Comparison of ENCODE assay signal across 9 cellular contexts in the genomic region with DNA sequence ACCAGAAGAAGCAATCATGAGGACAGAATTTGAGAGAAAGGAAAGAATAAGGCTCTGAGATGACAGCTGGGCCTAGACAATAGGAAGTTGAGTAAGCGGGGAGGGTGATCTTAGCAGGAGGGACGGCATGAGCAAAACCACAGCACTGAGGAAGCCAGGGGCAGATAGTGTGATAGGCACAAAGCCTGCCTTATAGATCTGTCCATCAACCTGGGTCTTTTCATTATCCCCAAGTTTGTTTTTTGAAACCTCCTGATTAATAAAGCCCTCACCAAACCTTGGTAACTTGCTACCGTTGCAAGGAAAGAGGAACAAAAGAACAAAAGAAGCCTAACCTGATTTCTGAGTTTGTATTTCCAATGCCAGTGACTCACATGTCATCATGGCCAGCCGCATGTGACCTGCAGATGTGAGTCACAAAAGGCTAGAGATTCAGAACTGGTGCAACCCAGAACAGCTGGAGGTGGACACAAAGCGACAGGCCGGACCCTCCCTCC. TPM values are rescaled to one million over a fixed set of nuclear protein-coding genes. Genes with fewer than 3 reads are reported as not detected.
A peak's percentile ranks its signal among the peaks of the same experiment; 100 is the strongest.
DNase-seq lines count a peak whose midpoint lies in the region; ATAC-seq and TF ChIP-seq lines count a peak whose summit lies in the region.
"Had no signal": no experiment of that assay in that cellular context is flagged by ENCODE, and none has a peak within 500 bp of the region (broad histone marks: within the 10 kb centered on the region; RNA-seq: fewer than 3 reads in every experiment).

No MANE protein-coding gene starts in this region.

- no peak for ATAC-seq in stimulated activated naive CD8-positive, alpha-beta T cell treated with anti-CD3 and anti-CD28 coated beads, Interleukin-15, Interleukin-2, amounts not matched to agents 100 U/mL and 50 U/mL, for 24 hours
- ATAC-seq in HG02763 (IDR thresholded peaks at IDR 0.05; ENCODE audit: unreplicated experiment), result no peak
- no peak for ATAC-seq in GM18520 (IDR thresholded peaks at IDR 0.05; ENCODE audit: unreplicated experiment)

- BruUV-seq in mammary epithelial cell (replicated peaks; lab: Mats Ljungman, UMichigan), result no TSS peak

- no peak for TF ChIP-seq CTCF in mammary epithelial cell (conservative IDR thresholded peaks at IDR 0.05 in 1 of 2, IDR thresholded peaks at IDR 0.05 in 1 of 2; ENCODE audit: extremely low read depth in 1 of 2, insufficient read depth in 1 of 2, low read depth in 1 of 2, low read length in 2 of 2)

- no peaks in the 10 kb centered on the region for H3K36me3 ChIP-seq in BLaER1 treated with 17β-estradiol and CSF1 and Interleukin-3, amounts not matched to agents 10 nM and 100 nM
- no peaks in the 10 kb centered on the region for H3K36me3 ChIP-seq in mammary epithelial cell (ENCODE audit: insufficient read depth, low read length)

- peak overlapping the region in 9 of 11 experiments; percentile 0 to 64 (median 29); a peak in 12 of 22 replicates for H3K9ac ChIP-seq in BLaER1 treated with 17β-estradiol and CSF1 and Interleukin-3, amounts not matched to agents 10 nM and 100 nM
- no peak overlapping the region for H3K9ac ChIP-seq in mammary epithelial cell (ENCODE audit: insufficient read depth, low read length)

- CTCF ChIA-PET in mammary epithelial cell (lab: Charles Lee; ENCODE audit: low non-redundant PET), result no interaction called here

- H4K20me1 ChIP-seq in BLaER1 treated with 17β-estradiol and CSF1 and Interleukin-3, amounts not matched to agents 10 nM and 100 nM, result no peaks in the 10 kb centered on the region
- H4K20me1 ChIP-seq in mammary epithelial cell (ENCODE audit: insufficient read depth, low read length), result no peaks in the 10 kb centered on the region

- 45% methylated on average over 5 of the region's 6 CpGs for WGBS in mammary epithelial cell (ENCODE audit: low coverage, missing lambda C conversion rate)

- H3K79me2 ChIP-seq in mammary epithelial cell (ENCODE audit: insufficient read depth, low read length), result no peaks in the 10 kb centered on the region

- H3K27ac ChIP-seq in BLaER1 treated with 17β-estradiol and CSF1 and Interleukin-3, amounts not matched to agents 10 nM and 100 nM, result peak overlapping the region; percentile 18 to 83 (median 72); a peak in 21 of 22 replicates
- no peak overlapping the region for H3K27ac ChIP-seq in mammary epithelial cell (ENCODE audit: insufficient read depth, low read depth, low read length)

- H3K4me3 ChIP-seq in BLaER1 treated with 17β-estradiol and CSF1 and Interleukin-3, amounts not matched to agents 10 nM and 100 nM, result no peak overlapping the region
- H3K4me3 ChIP-seq in mammary epithelial cell (replicated peaks in 1 of 3; ENCODE audit: insufficient read depth in 1 of 3, low read depth in 2 of 3, low read length in 3 of 3), result no peak overlapping the region

- no peaks in the 10 kb centered on the region for H3K27me3 ChIP-seq in BLaER1 treated with 17β-estradiol and CSF1 and Interleukin-3, amounts not matched to agents 10 nM and 100 nM
- H3K27me3 ChIP-seq in mammary epithelial cell (ENCODE audit: insufficient read depth, low read length), result no peaks in the 10 kb centered on the region

- peak overlapping the region; percentile 34 to 64 (median 50) for H3K4me2 ChIP-seq in BLaER1 treated with 17β-estradiol and CSF1 and Interleukin-3, amounts not matched to agents 10 nM and 100 nM
- peak overlapping the region; percentile 34 for H3K4me2 ChIP-seq in mammary epithelial cell (ENCODE audit: insufficient read depth, low read depth, low read length)

- H2AFZ ChIP-seq in mammary epithelial cell (ENCODE audit: low read depth, low read length), result peak overlapping the region; percentile 66

- intact Hi-C loops in mammary epithelial cell (cut with micrococcal nuclease), result no loop called here

- DNase-seq in M059J (ENCODE audit: low read depth) (peak; percentile 86), mammary epithelial cell (peak; percentile 81), mucosa of gallbladder (ENCODE audit: low spot score) (peak; percentile 70)
- DNase-seq in stimulated activated naive CD8-positive, alpha-beta T cell treated with anti-CD3 and anti-CD28 coated beads, Interleukin-15, Interleukin-2, amounts not matched to agents 100 U/mL and 50 U/mL, for 24 hours, result no peak
- no peak for DNase-seq in activated T-cell treated with anti-CD3 and anti-CD28 coated beads, Interleukin-2, amount 50 U/mL, for 1 hour
- DNase-seq: activated CD4-positive, CD25-positive, alpha-beta regulatory T cell had no signal

- H3K4me1 ChIP-seq in BLaER1 treated with 17β-estradiol and CSF1 and Interleukin-3, amounts not matched to agents 10 nM and 100 nM, result peaks cover 17 to 42% (median 22%) of the 10 kb centered on the region in 10 experiments
- peaks cover 9% of the 10 kb centered on the region for H3K4me1 ChIP-seq in mammary epithelial cell (ENCODE audit: insufficient read depth, low read length)

- dilution Hi-C loops in mammary epithelial cell (cut with HindIII; ENCODE audit: low sequenced_read_pairs), result no loop called here

- in situ Hi-C loops in mammary epithelial cell (cut with MboI; ENCODE audit: low sequenced_read_pairs in 2 of 2), result no loop called here

- H3K9me3 ChIP-seq in BLaER1 treated with 17β-estradiol and CSF1 and Interleukin-3, amounts not matched to agents 10 nM and 100 nM (replicated peaks in 1 of 11), result 0 out of 22 replicates have a peak, but pooled peaks cover 0 to 5% (median 0%) of the 10 kb centered on the region in 11 experiments
- H3K9me3 ChIP-seq in mammary epithelial cell (replicated peaks; ENCODE audit: insufficient read depth, low read length), result no peaks in the 10 kb centered on the region

RNA-seq across cellular contexts. Expression of a gene that starts 55.7 kb away (rescaled TPM):
- total RNA-seq in M059J (2014; rRNA removed; shearing (Covaris generic)), result 3.6 and 5.4 TPM in 2 replicates
- total RNA-seq in mammary epithelial cell (1 to 10 TPM in 1 of 2 donors, not detected in 1; 5.3 TPM), mucosa of gallbladder (28.9 TPM)
- polyA plus RNA-seq in mammary epithelial cell, result 0.09 TPM
- not detected for polyA minus RNA-seq in mammary epithelial cell

Comparison
In these comparisons a context has a peak if more than half of its experiments do, and no peak if none do; other contexts are left out.
1. DNase-seq: peak in M059J (single experiment), mammary epithelial cell (single experiment) and mucosa of gallbladder (single experiment); none in stimulated activated naive CD8-positive, alpha-beta T cell treated with anti-CD3 and anti-CD28 coated beads, Interleukin-15, Interleukin-2, amounts not matched to agents 100 U/mL and 50 U/mL, for 24 hours (single experiment) and activated T-cell treated with anti-CD3 and anti-CD28 coated beads, Interleukin-2, amount 50 U/mL, for 1 hour (single experiment).